Comparison of ENCODE assay signal across 9 cellular contexts in genomic region chr17:48441231-48441711, GRCh38. TPM values are rescaled to one million over a fixed set of nuclear protein-coding genes. Genes with fewer than 3 reads are reported as not detected.
DNase-seq lines count a peak whose midpoint lies in the region; ATAC-seq and TF ChIP-seq lines count a peak whose summit lies in the region.
"Had no signal": no experiment of that assay in that cellular context is flagged by ENCODE, and none has a peak within 500 bp of the region (broad histone marks: within the 10 kb centered on the region; RNA-seq: fewer than 3 reads in every experiment).

No MANE protein-coding gene starts in this region.

- peak overlapping the region; percentile 93 for H3K27ac Mint-ChIP-seq in activated T-helper 1 cell treated with anti-CD3 and anti-CD28 coated beads, Interleukin-12 subunit alpha, Interleukin-12 subunit beta, Interleukin-2, Interleukin-4 antibody, amounts not matched to agents 30 ng/mL and 10 ng/mL and 1 ng/mL, durations not matched to agents 14 hours and 24 hours and 36 hours

- peaks cover 17% of the 10 kb centered on the region for H3K36me3 Mint-ChIP-seq in activated T-helper 1 cell treated with anti-CD3 and anti-CD28 coated beads, Interleukin-12 subunit alpha, Interleukin-12 subunit beta, Interleukin-2, Interleukin-4 antibody, amounts not matched to agents 30 ng/mL and 10 ng/mL and 1 ng/mL, durations not matched to agents 14 hours and 24 hours and 36 hours (ENCODE audit: low read depth)

- H3K27me3 ChIP-seq in GM06990 (replicated peaks; ENCODE audit: control insufficient read depth, insufficient read depth, low read length) = no peaks in the 10 kb centered on the region

- peaks cover 9% of the 10 kb centered on the region for H3K9me3 Mint-ChIP-seq in activated T-helper 1 cell treated with anti-CD3 and anti-CD28 coated beads, Interleukin-12 subunit alpha, Interleukin-12 subunit beta, Interleukin-2, Interleukin-4 antibody, amounts not matched to agents 30 ng/mL and 10 ng/mL and 1 ng/mL, durations not matched to agents 14 hours and 24 hours and 36 hours

- peaks cover 88% of the 10 kb centered on the region for H3K4me1 Mint-ChIP-seq in activated T-helper 1 cell treated with anti-CD3 and anti-CD28 coated beads, Interleukin-12 subunit alpha, Interleukin-12 subunit beta, Interleukin-2, Interleukin-4 antibody, amounts not matched to agents 30 ng/mL and 10 ng/mL and 1 ng/mL, durations not matched to agents 14 hours and 24 hours and 36 hours (ENCODE audit: low read depth)

- intact Hi-C loops in activated T-helper 1 cell treated with anti-CD3 and anti-CD28 coated beads, Interleukin-12 subunit alpha, Interleukin-12 subunit beta, Interleukin-2, Interleukin-4 antibody, amounts not matched to agents 30 ng/mL and 10 ng/mL and 1 ng/mL, durations not matched to agents 14 hours and 24 hours and 36 hours (cut with micrococcal nuclease) = loop anchor here (1.0 to 5.0 kb wide), 2 partner anchors 14 to 41 kb away; no protein-coding TSS in a partner anchor

- H3K4me3 ChIP-seq in GM06990 (replicated peaks; ENCODE audit: low read depth, low read length) = no peak overlapping the region

- peak; percentile 81 for DNase-seq in GM06990 (ENCODE audit: extremely low read depth, insufficient read length)
- DNase-seq in activated T-helper 1 cell treated with anti-CD3 and anti-CD28 coated beads, Interleukin-12 subunit alpha, Interleukin-12 subunit beta, Interleukin-2, Interleukin-4 antibody, amounts not matched to agents 30 ng/mL and 10 ng/mL and 1 ng/mL, durations not matched to agents 14 hours and 24 hours and 36 hours (ENCODE audit: low spot score) = peak; percentile 42
- no peak for DNase-seq in NCI-H2171 (lab: John Stamatoyannopoulos, UW)
- no peak for DNase-seq in NCI-H146 (lab: John Stamatoyannopoulos, UW)
- DNase-seq in COLO668 (lab: John Stamatoyannopoulos, UW; ENCODE audit: unreplicated experiment) = no peak
- no peak for DNase-seq in NCI-H1930 (lab: John Stamatoyannopoulos, UW)

- TF ChIP-seq CTCF in GM06990 (IDR thresholded peaks at IDR 0.05; ENCODE audit: insufficient read depth, low read length, poor library complexity, severe bottlenecking) = no peak

- no peaks in the 10 kb centered on the region for H3K27me3 Mint-ChIP-seq in activated T-helper 1 cell treated with anti-CD3 and anti-CD28 coated beads, Interleukin-12 subunit alpha, Interleukin-12 subunit beta, Interleukin-2, Interleukin-4 antibody, amounts not matched to agents 30 ng/mL and 10 ng/mL and 1 ng/mL, durations not matched to agents 14 hours and 24 hours and 36 hours (ENCODE audit: insufficient read depth)

- no peaks in the 10 kb centered on the region for H3K36me3 ChIP-seq in GM06990 (ENCODE audit: control insufficient read depth, insufficient read depth, low read length)

- peak; percentile 65 for ATAC-seq in GM19395 (IDR thresholded peaks at IDR 0.05; ENCODE audit: unreplicated experiment)
- peak; percentile 57 for ATAC-seq in HG03442 (IDR thresholded peaks at IDR 0.05; ENCODE audit: unreplicated experiment)

- H3K4me3 Mint-ChIP-seq in activated T-helper 1 cell treated with anti-CD3 and anti-CD28 coated beads, Interleukin-12 subunit alpha, Interleukin-12 subunit beta, Interleukin-2, Interleukin-4 antibody, amounts not matched to agents 30 ng/mL and 10 ng/mL and 1 ng/mL, durations not matched to agents 14 hours and 24 hours and 36 hours = peak overlapping the region; percentile 59

RNA-seq across cellular contexts. Expression of gene SKAP1, which starts 11.3 kb away (rescaled TPM):
- 48.7 and 51.9 TPM in 2 replicates for total RNA-seq in activated T-helper 1 cell treated with anti-CD3 and anti-CD28 coated beads, Interleukin-12 subunit alpha, Interleukin-12 subunit beta, Interleukin-2, Interleukin-4 antibody, amounts not matched to agents 30 ng/mL and 10 ng/mL and 1 ng/mL, durations not matched to agents 14 hours and 24 hours and 36 hours
- total RNA-seq: pulmonary artery endothelial cell had no signal

Comparison
In these comparisons a context has a peak if more than half of its experiments do, and no peak if none do; other contexts are left out.
1. DNase-seq: peak in GM06990 (single experiment) and activated T-helper 1 cell treated with anti-CD3 and anti-CD28 coated beads, Interleukin-12 subunit alpha, Interleukin-12 subunit beta, Interleukin-2, Interleukin-4 antibody, amounts not matched to agents 30 ng/mL and 10 ng/mL and 1 ng/mL, durations not matched to agents 14 hours and 24 hours and 36 hours (single experiment); none in NCI-H2171 (single experiment), NCI-H146 (single experiment), COLO668 (single experiment) and NCI-H1930 (0 of 2).